Comparison of ENCODE assay signal across 1 cellular context in genomic region chr10:96129387-96130325, GRCh38.
TF ChIP-seq lines count a peak whose summit lies in the region.

Gene ZNF518A (plus strand): TSS chr10:96130297. CDS start chr10:96156323, 26,026 bp downstream.

TF ChIP-seq in HEK293, 187 proteins besides CTCF, POLR2A, EP300 and RAD21 (continued from another document and continues in another):
- no peak; the same call in 1 of the 2 replicates for TF ChIP-seq PBX3 (CRISPR knock-in tag; IDR thresholded peaks at IDR 0.05)
- TF ChIP-seq PATZ1 (tag by site-specific recombination; IDR thresholded peaks at IDR 0.05): peak; percentile 34; the same call in 1 of the 2 replicates
- TF ChIP-seq SP2 (tag by site-specific recombination; IDR thresholded peaks at IDR 0.05): peak; percentile 71
- TF ChIP-seq ZNF302 (tag by site-specific recombination; IDR thresholded peaks at IDR 0.05; ENCODE audit: low read depth): no peak
- no peak for TF ChIP-seq ZNF16 (tag by site-specific recombination; IDR thresholded peaks at IDR 0.05; ENCODE audit: low read depth)
- no peak for TF ChIP-seq MZF1 (tag by site-specific recombination; IDR thresholded peaks at IDR 0.05; ENCODE audit: borderline replicate concordance)
- TF ChIP-seq KLF7 (tag by site-specific recombination; IDR thresholded peaks at IDR 0.05; ENCODE audit: borderline replicate concordance): no peak; the same call in 1 of the 2 replicates
- peak; percentile 98 for TF ChIP-seq ZBTB17 (tag by site-specific recombination; IDR thresholded peaks at IDR 0.05)
- TF ChIP-seq ZNF48 (tag by site-specific recombination; IDR thresholded peaks at IDR 0.05): no peak
- TF ChIP-seq ZNF24 (tag by site-specific recombination; IDR thresholded peaks at IDR 0.05): peak; percentile 76; the same call in 1 of the 2 replicates
- 0 out of 2 replicates have a peak, but pooled peaks have one; percentile 29 for TF ChIP-seq ZNF513 (tag by site-specific recombination; IDR thresholded peaks at IDR 0.05)
- TF ChIP-seq ZNF362 (tag by site-specific recombination; IDR thresholded peaks at IDR 0.05): peak; percentile 93
- TF ChIP-seq ZNF311 (tag by site-specific recombination; IDR thresholded peaks at IDR 0.05; ENCODE audit: borderline replicate concordance): no peak
- peak; percentile 23; the same call in 1 of the 2 replicates for TF ChIP-seq RBAK (tag by site-specific recombination; IDR thresholded peaks at IDR 0.05)
- TF ChIP-seq ZNF707 (tag by site-specific recombination; IDR thresholded peaks at IDR 0.05): peak; percentile 8; the same call in 1 of the 2 replicates
- no peak for TF ChIP-seq ZNF280C (tag by site-specific recombination; IDR thresholded peaks at IDR 0.05)
- TF ChIP-seq ZNF658 (tag by site-specific recombination; IDR thresholded peaks at IDR 0.05): no peak
- TF ChIP-seq KLF9 (tag by site-specific recombination; IDR thresholded peaks at IDR 0.05; ENCODE audit: low read depth): peak; percentile 34; the same call in 1 of the 2 replicates
- TF ChIP-seq ZNF768 (tag by site-specific recombination; IDR thresholded peaks at IDR 0.05): no peak
- TF ChIP-seq OSR2 (tag by site-specific recombination; IDR thresholded peaks at IDR 0.05): peak; percentile 57
- no peak; the same call in 1 of the 2 replicates for TF ChIP-seq WT1 (tag by site-specific recombination; IDR thresholded peaks at IDR 0.05)
- no peak for TF ChIP-seq ZNF112 (tag by site-specific recombination; IDR thresholded peaks at IDR 0.05)
- TF ChIP-seq ZNF335 (tag by site-specific recombination; conservative IDR thresholded peaks at IDR 0.05): peak; percentile 59; the same call in 1 of the 2 replicates
- peak; percentile 95 for TF ChIP-seq ZXDB (tag by site-specific recombination; IDR thresholded peaks at IDR 0.05)
- no peak for TF ChIP-seq ZNF221 (tag by site-specific recombination; IDR thresholded peaks at IDR 0.05; ENCODE audit: borderline replicate concordance)
- peak; percentile 87 for TF ChIP-seq ZBTB48 (tag by site-specific recombination; IDR thresholded peaks at IDR 0.05)
- TF ChIP-seq ZBTB6 (tag by site-specific recombination; IDR thresholded peaks at IDR 0.05): peak; percentile 50; the same call in 1 of the 2 replicates
- no peak for TF ChIP-seq PRDM6 (tag by site-specific recombination; IDR thresholded peaks at IDR 0.05)
- no peak for TF ChIP-seq PRDM1 (tag by site-specific recombination; IDR thresholded peaks at IDR 0.05)
- TF ChIP-seq ZNF560 (tag by site-specific recombination; IDR thresholded peaks at IDR 0.05; ENCODE audit: borderline replicate concordance): no peak
- peak; percentile 67; the same call in 1 of the 2 replicates for TF ChIP-seq ZNF610 (tag by site-specific recombination; IDR thresholded peaks at IDR 0.05; ENCODE audit: borderline replicate concordance)
- TF ChIP-seq ZNF202 (tag by site-specific recombination; IDR thresholded peaks at IDR 0.05; ENCODE audit: borderline replicate concordance): no peak
- TF ChIP-seq ZNF571 (tag by site-specific recombination; IDR thresholded peaks at IDR 0.05): no peak
- peak; percentile 76 for TF ChIP-seq ZNF76 (tag by site-specific recombination; IDR thresholded peaks at IDR 0.05; ENCODE audit: borderline replicate concordance, low read depth)
- peak; percentile 88 for TF ChIP-seq ZNF324 (tag by site-specific recombination; IDR thresholded peaks at IDR 0.05)
- 0 out of 2 replicates have a peak, but pooled peaks have one; percentile 46 for TF ChIP-seq ZBTB10 (tag by site-specific recombination; IDR thresholded peaks at IDR 0.05)
- TF ChIP-seq ZBTB8A (tag by site-specific recombination; IDR thresholded peaks at IDR 0.05): no peak
- TF ChIP-seq INSM2 (tag by site-specific recombination; IDR thresholded peaks at IDR 0.05): peak; percentile 73; the same call in 1 of the 2 replicates
- TF ChIP-seq ZNF155 (tag by site-specific recombination; IDR thresholded peaks at IDR 0.05): no peak
- TF ChIP-seq GFI1B (tag by site-specific recombination; IDR thresholded peaks at IDR 0.05): peak; percentile 67
- TF ChIP-seq ZNF266 (tag by site-specific recombination; IDR thresholded peaks at IDR 0.05; ENCODE audit: low read depth): no peak
- TF ChIP-seq REST (tag by site-specific recombination; IDR thresholded peaks at IDR 0.05): 0 out of 2 replicates have a peak, but pooled peaks have one; percentile 12
